Comparison of ENCODE assay signal across 1 cellular context in genomic region chr7:135160098-135160857, GRCh38.
TF ChIP-seq lines count a peak whose summit lies in the region.

No MANE protein-coding gene starts in this region.

TF ChIP-seq in K562, 482 proteins besides CTCF, POLR2A, EP300 and RAD21 (continued from another document and continues in another):
- TF ChIP-seq EP400 (IDR thresholded peaks at IDR 0.05) (peak; percentile 65), ZNF764 (CRISPR knock-in tag; IDR thresholded peaks at IDR 0.05; ENCODE audit: low read depth) (no peak), ZNF740 (CRISPR knock-in tag; IDR thresholded peaks at IDR 0.05) (no peak), ZNF740 (tag; IDR thresholded peaks at IDR 0.05) (no peak; a peak in 1 of 4 replicates), ZNF780A (CRISPR knock-in tag; IDR thresholded peaks at IDR 0.05) (no peak), CREB3L1 (IDR thresholded peaks at IDR 0.05; ENCODE audit: borderline replicate concordance, low read depth) (peak; percentile 12; the same call in 1 of the 2 replicates), THRAP3 (IDR thresholded peaks at IDR 0.05; ENCODE audit: borderline replicate concordance) (peak; percentile 64; the same call in 1 of the 2 replicates), SRSF3 (IDR thresholded peaks at IDR 0.05; ENCODE audit: insufficient read depth, low read length) (no peak), ZNF224 (CRISPR knock-in tag; IDR thresholded peaks at IDR 0.05) (no peak), POLR2AphosphoS5 (IDR thresholded peaks at IDR 0.05; ENCODE audit: control insufficient read depth, insufficient read depth, low read depth, low read length) (0 out of 2 replicates have a peak, but pooled peaks have one; percentile 31), FOXM1 (IDR thresholded peaks at IDR 0.05; ENCODE audit: low read depth) (peak; percentile 67), FOXM1 (CRISPR knock-in tag; IDR thresholded peaks at IDR 0.05; ENCODE audit: low read depth) (0 out of 2 replicates have a peak, but pooled peaks have one; percentile 60), ATF3 (IDR thresholded peaks at IDR 0.05) (peak; percentile 79), ATF3 (CRISPR knock-in tag; conservative IDR thresholded peaks at IDR 0.05) (no peak), ZNF551 (CRISPR knock-in tag; IDR thresholded peaks at IDR 0.05) (no peak), TCF15 (CRISPR knock-in tag; IDR thresholded peaks at IDR 0.05) (no peak), SREBF2 (CRISPR knock-in tag; IDR thresholded peaks at IDR 0.05) (no peak), MEF2D (tag; conservative IDR thresholded peaks at IDR 0.05; ENCODE audit: low read depth) (peak; percentile 91), NCOR1 (IDR thresholded peaks at IDR 0.05) (peak; percentile 82), ZNF3 (CRISPR knock-in tag; IDR thresholded peaks at IDR 0.05) (0 out of 2 replicates have a peak, but pooled peaks have one; percentile 48), HMGN3 (IDR thresholded peaks at IDR 0.05; ENCODE audit: borderline replicate concordance, extremely low read depth, insufficient read length, low read depth, low read length) (no peak), ZNF584 (CRISPR knock-in tag; IDR thresholded peaks at IDR 0.05; ENCODE audit: low read depth) (0 out of 2 replicates have a peak, but pooled peaks have one; percentile 31), ERF (CRISPR knock-in tag; IDR thresholded peaks at IDR 0.05) (peak; percentile 29; the same call in 1 of the 2 replicates), L3MBTL2 (IDR thresholded peaks at IDR 0.05) (peak; percentile 66), NFRKB (IDR thresholded peaks at IDR 0.05; ENCODE audit: low read depth) (peak; percentile 86), ZNF57 (CRISPR knock-in tag; IDR thresholded peaks at IDR 0.05) (no peak), SOX6 (IDR thresholded peaks at IDR 0.05) (peak; percentile 99), ZNF282 (CRISPR knock-in tag; IDR thresholded peaks at IDR 0.05) (no peak), ZNF707 (CRISPR knock-in tag; conservative IDR thresholded peaks at IDR 0.05) (no peak), ILK (tag; IDR thresholded peaks at IDR 0.05; ENCODE audit: borderline replicate concordance, low read depth) (no peak), ARID3B (CRISPR knock-in tag; IDR thresholded peaks at IDR 0.05; ENCODE audit: borderline replicate concordance) (peak; percentile 71; the same call in 1 of the 2 replicates), STAT6 (CRISPR knock-in tag; IDR thresholded peaks at IDR 0.05) (no peak), POU5F1 (IDR thresholded peaks at IDR 0.05; ENCODE audit: borderline replicate concordance, low read depth, low read length, partially characterized antibody) (no peak), RBM22 (IDR thresholded peaks at IDR 0.05; ENCODE audit: low read depth, low read length, poor library complexity, severe bottlenecking) (no peak), CHD1 (IDR thresholded peaks at IDR 0.05; ENCODE audit: low read length) (no peak), NFIC (IDR thresholded peaks at IDR 0.05) (0 out of 2 replicates have a peak, but pooled peaks have one; percentile 15), HSF4 (CRISPR knock-in tag; IDR thresholded peaks at IDR 0.05; ENCODE audit: borderline replicate concordance) (no peak), NBN (IDR thresholded peaks at IDR 0.05; ENCODE audit: low read depth) (peak; percentile 65; the same call in 1 of the 2 replicates), ZNF586 (CRISPR knock-in tag; conservative IDR thresholded peaks at IDR 0.05) (no peak), ZEB2 (IDR thresholded peaks at IDR 0.05) (no peak), RBBP5 (IDR thresholded peaks at IDR 0.05; ENCODE audit: borderline replicate concordance, insufficient read depth, low read length, poor library complexity, severe bottlenecking) (peak; percentile 78), BCL6 (CRISPR knock-in tag; IDR thresholded peaks at IDR 0.05) (0 out of 2 replicates have a peak, but pooled peaks have one; percentile 34), OTX1 (CRISPR knock-in tag; IDR thresholded peaks at IDR 0.05) (0 out of 2 replicates have a peak, but pooled peaks have one; percentile 52), FOXP1 (CRISPR knock-in tag; IDR thresholded peaks at IDR 0.05) (no peak), HNRNPL (IDR thresholded peaks at IDR 0.05; ENCODE audit: low read depth, low read length) (no peak), TAL1 (IDR thresholded peaks at IDR 0.05) (no peak; the same call in 1 of the 2 replicates), SNAPC5 (CRISPR knock-in tag; IDR thresholded peaks at IDR 0.05) (no peak), FOXK2 (conservative IDR thresholded peaks at IDR 0.05 in 1 of 2, IDR thresholded peaks at IDR 0.05 in 1 of 2; ENCODE audit: low read depth in 2 of 2) (peak; percentile 92), RHOXF2B (CRISPR knock-in tag; conservative IDR thresholded peaks at IDR 0.05) (no peak), CREM (IDR thresholded peaks at IDR 0.05; ENCODE audit: low read depth) (peak; percentile 46; the same call in 1 of the 2 replicates), MAFG (tag; conservative IDR thresholded peaks at IDR 0.05) (peak; percentile 99), E2F3 (CRISPR knock-in tag; IDR thresholded peaks at IDR 0.05) (0 out of 2 replicates have a peak, but pooled peaks have one; percentile 21), HES1 (IDR thresholded peaks at IDR 0.05; ENCODE audit: low read depth) (peak; percentile 43; the same call in 1 of the 2 replicates)
- TF ChIP-seq, protein P1, sequence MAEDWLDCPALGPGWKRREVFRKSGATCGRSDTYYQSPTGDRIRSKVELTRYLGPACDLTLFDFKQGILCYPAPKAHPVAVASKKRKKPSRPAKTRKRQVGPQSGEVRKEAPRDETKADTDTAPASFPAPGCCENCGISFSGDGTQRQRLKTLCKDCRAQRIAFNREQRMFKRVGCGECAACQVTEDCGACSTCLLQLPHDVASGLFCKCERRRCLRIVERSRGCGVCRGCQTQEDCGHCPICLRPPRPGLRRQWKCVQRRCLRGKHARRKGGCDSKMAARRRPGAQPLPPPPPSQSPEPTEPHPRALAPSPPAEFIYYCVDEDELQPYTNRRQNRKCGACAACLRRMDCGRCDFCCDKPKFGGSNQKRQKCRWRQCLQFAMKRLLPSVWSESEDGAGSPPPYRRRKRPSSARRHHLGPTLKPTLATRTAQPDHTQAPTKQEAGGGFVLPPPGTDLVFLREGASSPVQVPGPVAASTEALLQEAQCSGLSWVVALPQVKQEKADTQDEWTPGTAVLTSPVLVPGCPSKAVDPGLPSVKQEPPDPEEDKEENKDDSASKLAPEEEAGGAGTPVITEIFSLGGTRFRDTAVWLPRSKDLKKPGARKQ (CRISPR knock-in tag; IDR thresholded peaks at IDR 0.05), result peak; percentile 81; the same call in 1 of the 2 replicates
- TF ChIP-seq, protein P2, sequence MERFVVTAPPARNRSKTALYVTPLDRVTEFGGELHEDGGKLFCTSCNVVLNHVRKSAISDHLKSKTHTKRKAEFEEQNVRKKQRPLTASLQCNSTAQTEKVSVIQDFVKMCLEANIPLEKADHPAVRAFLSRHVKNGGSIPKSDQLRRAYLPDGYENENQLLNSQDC (CRISPR knock-in tag; IDR thresholded peaks at IDR 0.05), result no peak
- TF ChIP-seq, protein P3, sequence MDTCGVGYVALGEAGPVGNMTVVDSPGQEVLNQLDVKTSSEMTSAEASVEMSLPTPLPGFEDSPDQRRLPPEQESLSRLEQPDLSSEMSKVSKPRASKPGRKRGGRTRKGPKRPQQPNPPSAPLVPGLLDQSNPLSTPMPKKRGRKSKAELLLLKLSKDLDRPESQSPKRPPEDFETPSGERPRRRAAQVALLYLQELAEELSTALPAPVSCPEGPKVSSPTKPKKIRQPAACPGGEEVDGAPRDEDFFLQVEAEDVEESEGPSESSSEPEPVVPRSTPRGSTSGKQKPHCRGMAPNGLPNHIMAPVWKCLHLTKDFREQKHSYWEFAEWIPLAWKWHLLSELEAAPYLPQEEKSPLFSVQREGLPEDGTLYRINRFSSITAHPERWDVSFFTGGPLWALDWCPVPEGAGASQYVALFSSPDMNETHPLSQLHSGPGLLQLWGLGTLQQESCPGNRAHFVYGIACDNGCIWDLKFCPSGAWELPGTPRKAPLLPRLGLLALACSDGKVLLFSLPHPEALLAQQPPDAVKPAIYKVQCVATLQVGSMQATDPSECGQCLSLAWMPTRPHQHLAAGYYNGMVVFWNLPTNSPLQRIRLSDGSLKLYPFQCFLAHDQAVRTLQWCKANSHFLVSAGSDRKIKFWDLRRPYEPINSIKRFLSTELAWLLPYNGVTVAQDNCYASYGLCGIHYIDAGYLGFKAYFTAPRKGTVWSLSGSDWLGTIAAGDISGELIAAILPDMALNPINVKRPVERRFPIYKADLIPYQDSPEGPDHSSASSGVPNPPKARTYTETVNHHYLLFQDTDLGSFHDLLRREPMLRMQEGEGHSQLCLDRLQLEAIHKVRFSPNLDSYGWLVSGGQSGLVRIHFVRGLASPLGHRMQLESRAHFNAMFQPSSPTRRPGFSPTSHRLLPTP (IDR thresholded peaks at IDR 0.05; ENCODE audit: borderline replicate concordance, extremely low read depth, insufficient read length), result no peak
- TF ChIP-seq, protein P4, sequence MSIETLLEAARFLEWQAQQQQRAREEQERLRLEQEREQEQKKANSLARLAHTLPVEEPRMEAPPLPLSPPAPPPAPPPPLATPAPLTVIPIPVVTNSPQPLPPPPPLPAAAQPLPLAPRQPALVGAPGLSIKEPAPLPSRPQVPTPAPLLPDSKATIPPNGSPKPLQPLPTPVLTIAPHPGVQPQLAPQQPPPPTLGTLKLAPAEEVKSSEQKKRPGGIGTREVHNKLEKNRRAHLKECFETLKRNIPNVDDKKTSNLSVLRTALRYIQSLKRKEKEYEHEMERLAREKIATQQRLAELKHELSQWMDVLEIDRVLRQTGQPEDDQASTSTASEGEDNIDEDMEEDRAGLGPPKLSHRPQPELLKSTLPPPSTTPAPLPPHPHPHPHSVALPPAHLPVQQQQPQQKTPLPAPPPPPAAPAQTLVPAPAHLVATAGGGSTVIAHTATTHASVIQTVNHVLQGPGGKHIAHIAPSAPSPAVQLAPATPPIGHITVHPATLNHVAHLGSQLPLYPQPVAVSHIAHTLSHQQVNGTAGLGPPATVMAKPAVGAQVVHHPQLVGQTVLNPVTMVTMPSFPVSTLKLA (conservative IDR thresholded peaks at IDR 0.05), result peak; percentile 87 to 89
